Comparison of ENCODE assay signal across 8 cellular contexts in the genomic region with DNA sequence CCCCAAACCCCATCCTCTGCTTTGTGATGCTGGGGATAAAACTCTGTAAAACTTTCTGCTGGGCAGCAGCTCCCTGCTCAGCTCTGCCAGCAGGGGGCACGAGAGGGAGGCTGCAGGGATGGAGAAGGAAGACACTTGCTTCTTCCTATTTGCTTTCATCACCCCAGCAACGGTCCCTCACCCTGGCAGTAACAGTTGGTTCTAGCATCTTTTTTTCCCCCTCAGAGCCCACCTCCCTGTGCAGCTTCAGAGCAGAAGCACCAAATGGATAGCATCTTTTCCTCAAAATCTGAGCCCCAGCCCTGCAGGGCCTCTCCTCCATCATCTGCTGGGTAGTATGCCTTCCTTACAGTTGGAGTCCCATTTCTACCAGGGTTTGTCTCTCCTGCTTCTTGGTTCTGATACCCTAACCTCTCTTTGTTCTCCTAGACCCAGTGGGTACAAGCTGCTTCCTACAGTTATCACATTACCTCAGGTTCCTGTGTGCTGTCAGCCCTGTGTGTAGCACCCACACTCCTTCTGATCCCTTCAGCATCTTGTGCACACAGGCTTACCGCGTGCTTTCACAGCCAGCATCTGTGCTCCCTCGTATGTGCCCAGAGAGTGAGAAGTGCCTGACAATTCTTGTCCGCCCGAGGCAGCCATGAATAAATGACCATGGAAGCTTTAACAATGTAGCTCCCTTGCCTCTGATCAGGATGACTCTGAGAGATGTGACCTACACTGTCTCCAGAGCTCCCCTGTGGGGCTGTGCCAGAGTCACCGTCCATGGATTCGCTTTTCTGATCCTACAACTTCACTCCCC. TPM values are rescaled to one million over a fixed set of nuclear protein-coding genes. Genes with fewer than 3 reads are reported as not detected.
DNase-seq lines count a peak whose midpoint lies in the region; ATAC-seq lines count a peak whose summit lies in the region.

No MANE protein-coding gene starts in this region.

- H3K9me3 Mint-ChIP-seq in activated CD8-positive, alpha-beta memory T cell treated with anti-CD3 and anti-CD28 coated beads, Interleukin-2, amount 10 ng/mL, durations not matched to agents 7 days and 5 days (ENCODE audit: low read depth) = no peaks in the 10 kb centered on the region
- H3K9me3 Mint-ChIP-seq in effector memory CD8-positive, alpha-beta T cell = no peaks in the 10 kb centered on the region

- H3K4me1 Mint-ChIP-seq in activated CD8-positive, alpha-beta memory T cell treated with anti-CD3 and anti-CD28 coated beads, Interleukin-2, amount 10 ng/mL, durations not matched to agents 7 days and 5 days = peaks cover 48% of the 10 kb centered on the region
- peaks cover 10 to 16% of the 10 kb centered on the region in 2 donors for H3K4me1 Mint-ChIP-seq in effector memory CD8-positive, alpha-beta T cell (ENCODE audit: low read depth in 2 of 2)

- peaks cover 69% of the 10 kb centered on the region for H3K36me3 Mint-ChIP-seq in activated CD8-positive, alpha-beta memory T cell treated with anti-CD3 and anti-CD28 coated beads, Interleukin-2, amount 10 ng/mL, durations not matched to agents 7 days and 5 days
- no peaks in the 10 kb centered on the region for H3K36me3 Mint-ChIP-seq in effector memory CD8-positive, alpha-beta T cell (ENCODE audit: insufficient read depth)

- peak overlapping the region; percentile 1 for H3K4me3 Mint-ChIP-seq in activated CD8-positive, alpha-beta memory T cell treated with anti-CD3 and anti-CD28 coated beads, Interleukin-2, amount 10 ng/mL, durations not matched to agents 7 days and 5 days
- peak overlapping the region; percentile 58 to 75 for H3K4me3 Mint-ChIP-seq in effector memory CD8-positive, alpha-beta T cell

- peak overlapping the region; percentile 80 for H3K27ac Mint-ChIP-seq in activated CD8-positive, alpha-beta memory T cell treated with anti-CD3 and anti-CD28 coated beads, Interleukin-2, amount 10 ng/mL, durations not matched to agents 7 days and 5 days
- H3K27ac Mint-ChIP-seq in effector memory CD8-positive, alpha-beta T cell = peak overlapping the region; percentile 59 to 95

- DNase-seq in SIG-M5 treated with dmso at 0.1 percent for 504 hours (lab: John Stamatoyannopoulos, UW; ENCODE audit: unreplicated experiment) = peak; percentile 82
- DNase-seq in SIG-M5 (lab: John Stamatoyannopoulos, UW) = no peak
- peak; percentile 73 for DNase-seq in NOMO-1 treated with DMSO at 0.1 percent for 48 hours (lab: John Stamatoyannopoulos, UW; ENCODE audit: unreplicated experiment)
- DNase-seq in activated CD8-positive, alpha-beta memory T cell treated with anti-CD3 and anti-CD28 coated beads, Interleukin-2, amount 10 ng/mL, durations not matched to agents 7 days and 5 days = peak; percentile 91
- peak; percentile 77 to 84 (median 81) for DNase-seq in effector memory CD8-positive, alpha-beta T cell
- DNase-seq in mucosa of gallbladder (ENCODE audit: low spot score) = peak; percentile 70
- DNase-seq in stimulated activated CD8-positive, alpha-beta memory T cell treated with anti-CD3 and anti-CD28 coated beads, Interleukin-7, amount 100 ng/mL, for 1 hour (ENCODE audit: low read depth in 2 of 2) = peak; percentile 40 to 70

- CTCF ChIA-PET in activated CD8-positive, alpha-beta memory T cell treated with anti-CD3 and anti-CD28 coated beads, Interleukin-2, amount 10 ng/mL, durations not matched to agents 7 days and 5 days (lab: Charles Lee) = interaction anchor here (0.7 to 10.4 kb wide), 38 partner anchors 9 to 225 kb away, joined by 3 to 172 read pairs (median 4); a partner anchor contains a TSS

- peak; percentile 81 for ATAC-seq in HG03342 (IDR thresholded peaks at IDR 0.05; ENCODE audit: unreplicated experiment)
- peak; percentile 89 for ATAC-seq in activated CD8-positive, alpha-beta memory T cell treated with anti-CD3 and anti-CD28 coated beads, Interleukin-2, amount 10 ng/mL, durations not matched to agents 7 days and 5 days
- peak; percentile 93 for ATAC-seq in effector memory CD8-positive, alpha-beta T cell (replicated peaks)

- H3K27me3 Mint-ChIP-seq in activated CD8-positive, alpha-beta memory T cell treated with anti-CD3 and anti-CD28 coated beads, Interleukin-2, amount 10 ng/mL, durations not matched to agents 7 days and 5 days = no peaks in the 10 kb centered on the region
- no peaks in the 10 kb centered on the region for H3K27me3 Mint-ChIP-seq in effector memory CD8-positive, alpha-beta T cell

RNA-seq across cellular contexts. Expression of a gene that starts 14.5 kb away (rescaled TPM):
- total RNA-seq in activated CD8-positive, alpha-beta memory T cell treated with anti-CD3 and anti-CD28 coated beads, Interleukin-2, amount 10 ng/mL, durations not matched to agents 7 days and 5 days = 10 to 100 TPM; 62.2 to 68.8 TPM
- 1.5 TPM for total RNA-seq in mucosa of gallbladder

RNA-seq across cellular contexts. Expression of a gene that starts 29.1 kb away (rescaled TPM):
- total RNA-seq in activated CD8-positive, alpha-beta memory T cell treated with anti-CD3 and anti-CD28 coated beads, Interleukin-2, amount 10 ng/mL, durations not matched to agents 7 days and 5 days = not detected
- 0.12 TPM for total RNA-seq in mucosa of gallbladder

RNA-seq across cellular contexts. Expression of a gene that starts 34.3 kb away (rescaled TPM):
- total RNA-seq in activated CD8-positive, alpha-beta memory T cell treated with anti-CD3 and anti-CD28 coated beads, Interleukin-2, amount 10 ng/mL, durations not matched to agents 7 days and 5 days = 1 to 10 TPM in 1 of 2 experiments, under 1 TPM in 1; 0.23 to 3.1 TPM
- total RNA-seq in mucosa of gallbladder = 0.66 TPM

Comparison
In these comparisons a context has a peak if more than half of its experiments do, and no peak if none do; other contexts are left out.
1. RNA of a gene that starts 14.5 kb away (total RNA-seq): 62.2 to 68.8 TPM in activated CD8-positive, alpha-beta memory T cell treated with anti-CD3 and anti-CD28 coated beads, Interleukin-2, amount 10 ng/mL, durations not matched to agents 7 days and 5 days; 1.5 TPM in mucosa of gallbladder (single experiment); every median in the first group is over 10 times any median in the second.
2. Peak in every context shown above with its lines, with median percentiles within 50 percentile points of each other: ATAC-seq.